ENCODE assay signal across 36 cellular contexts in the genomic region with DNA sequence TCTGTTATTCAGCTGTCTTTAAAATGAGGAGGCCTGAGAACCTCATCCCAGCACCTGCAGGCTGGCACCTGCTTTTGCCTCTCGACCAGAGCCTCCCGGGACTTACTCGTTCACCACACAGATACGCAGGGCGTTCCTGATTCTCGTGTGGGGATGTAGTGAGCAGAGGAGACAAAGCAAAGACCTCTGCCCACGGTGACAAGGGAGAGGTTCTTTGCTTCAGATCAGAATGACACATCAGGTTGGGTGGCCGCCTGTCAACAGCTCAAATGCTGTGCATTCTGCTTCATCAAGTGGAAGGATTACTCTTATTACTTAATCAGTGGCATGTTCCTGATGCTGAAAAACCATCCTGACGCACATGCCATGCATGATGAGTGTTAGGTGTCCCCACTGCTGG. TPM values are rescaled to one million over a fixed set of nuclear protein-coding genes. Genes with fewer than 3 reads are reported as not detected.
DNase-seq lines count a peak whose midpoint lies in the region; ATAC-seq, FAIRE-seq and TF ChIP-seq lines count a peak whose summit lies in the region.
"Had no signal": no experiment of that assay in that cellular context is flagged by ENCODE, and none has a peak within 500 bp of the region (broad histone marks: within the 10 kb centered on the region; RNA-seq: fewer than 3 reads in every experiment).

No MANE protein-coding gene starts in this region.

- TF ChIP-seq CTCF in bronchial epithelial cell (IDR thresholded peaks at IDR 0.05; ENCODE audit: insufficient read depth, low read length, severe bottlenecking) (no peak), heart left ventricle (IDR thresholded peaks at IDR 0.05) (no peak)

- H3K4me3 ChIP-seq in bronchial epithelial cell (ENCODE audit: low read depth, low read length) = no peak overlapping the region
- no peak overlapping the region for H3K4me3 ChIP-seq in heart left ventricle
- H3K4me3 ChIP-seq: adrenal gland, dorsolateral prefrontal cortex, esophagus squamous epithelium, PC-9, smooth muscle cell, thoracic aorta, uterus had no signal

- intact Hi-C loops in heart left ventricle (cut with DNase I) = no loop called here

- peaks cover 0 to 6% (median 0%) of the 10 kb centered on the region in 12 donors for H3K4me1 ChIP-seq in heart left ventricle
- H3K4me1 ChIP-seq: adrenal gland had no signal

- TF ChIP-seq POLR2A in heart left ventricle (IDR thresholded peaks at IDR 0.05) = no peak

- H3K9me3 ChIP-seq in heart left ventricle = no peaks in the 10 kb centered on the region
- H3K9me3 ChIP-seq: adrenal gland, esophagus squamous epithelium, SK-N-SH, thoracic aorta, uterus had no signal

- H3K36me3 Mint-ChIP-seq in activated naive CD4-positive, alpha-beta T cell treated with anti-CD3 and anti-CD28 coated beads, Interleukin-2, amount 50 U/mL, for 72 hours = peaks cover 11 to 15% of the 10 kb centered on the region in 2 donors

- peaks cover 2% of the 10 kb centered on the region for H3K36me3 ChIP-seq in bronchial epithelial cell (ENCODE audit: control insufficient read depth, insufficient read depth, low read length)
- peaks cover 0 to 91% (median 30%) of the 10 kb centered on the region in 9 donors for H3K36me3 ChIP-seq in heart left ventricle
- H3K36me3 ChIP-seq: uterus had no signal

- peak; percentile 13 for FAIRE-seq in bronchial epithelial cell (lab: Jason Lieb, UNC)
- FAIRE-seq: endometrium, GM12891, keratinocyte, TTC549 had no signal

- 91 to 92% (median 92%) methylated on average over 9 of the region's 9 CpGs for WGBS in heart left ventricle, 4 donors

- peak overlapping the region; percentile 45 to 64 for H3K27ac Mint-ChIP-seq in activated naive CD4-positive, alpha-beta T cell treated with anti-CD3 and anti-CD28 coated beads, Interleukin-2, amount 50 U/mL, for 72 hours
- H3K27ac Mint-ChIP-seq: activated CD4-positive, alpha-beta memory T cell treated with anti-CD3 and anti-CD28 coated beads, Interleukin-2, amount 10 ng/mL, durations not matched to agents 7 days and 5 days; activated T-helper 2 cell treated with anti-CD3 and anti-CD28 coated beads, Interferon-gamma antibody, Interleukin-2, Interleukin-4, amounts not matched to agents 10 μg/mL and 5 μg/mL and 100 μg/mL, durations not matched to agents 14 hours and 24 hours and 36 hours; T-helper 1 cell treated with Interleukin-12 subunit alpha and Interleukin-12 subunit beta and Interleukin-4 antibody, amounts not matched to agents 30 μg/mL and 1 μg/mL, for 36 hours had no signal

- no peak for ATAC-seq in activated naive CD4-positive, alpha-beta T cell treated with anti-CD3 and anti-CD28 coated beads, Interleukin-2, amount 50 U/mL, for 72 hours
- ATAC-seq in heart left ventricle = no peak
- ATAC-seq: foreskin keratinocyte; left ventricle myocardium superior; right cardiac atrium; Right ventricle myocardium inferior; stimulated activated naive CD8-positive, alpha-beta T cell treated with anti-CD3 and anti-CD28 coated beads, Interleukin-15, amount 100 ng/mL, for 72 hours had no signal

- DNase-seq in activated naive CD4-positive, alpha-beta T cell treated with anti-CD3 and anti-CD28 coated beads, Interleukin-2, amount 50 U/mL, for 72 hours (ENCODE audit: low spot score in 2 of 2) = no peak
- no peak for DNase-seq in activated naive CD4-positive, alpha-beta T cell treated with anti-CD3 and anti-CD28 coated beads, Interleukin-2, amount 50 U/mL, for 16 hours
- DNase-seq in NCI-H2107 treated with DMSO at 0.1 percent for 48 hours (lab: John Stamatoyannopoulos, UW; ENCODE audit: unreplicated experiment) = peak; percentile 59
- DNase-seq in bronchial epithelial cell (ENCODE audit: low read depth) = no peak
- no peak for DNase-seq in NCI-H1105 treated with DMSO at 0.1 percent for 48 hours (lab: John Stamatoyannopoulos, UW)
- DNase-seq in H4 (ENCODE audit: low spot score) = no peak
- no peak for DNase-seq in cortex of kidney (lab: John Stamatoyannopoulos, UW)
- no peak for DNase-seq in heart left ventricle
- DNase-seq: activated CD4-positive, alpha-beta memory T cell treated with anti-CD3 and anti-CD28 coated beads, Interleukin-2, amount 10 ng/mL, durations not matched to agents 7 days and 5 days; activated CD4-positive, CD25-positive, alpha-beta regulatory T cell treated with anti-CD3 and anti-CD28 coated beads, Interleukin-2, amount 50 U/mL, for 72 hours; adrenal gland; AML-193; DMS153; dorsolateral prefrontal cortex; esophagus squamous epithelium; foreskin keratinocyte; Karpas-422; left ventricle myocardium superior; NCI-H1694 treated with DMSO at 0.1 percent for 48 hours; NCI-H2227 treated with DMSO at 0.1 percent for 48 hours; NCI-H69; PC-9; right cardiac atrium; stimulated activated naive CD8-positive, alpha-beta T cell treated with anti-CD3 and anti-CD28 coated beads, Interleukin-15, amount 100 ng/mL, for 72 hours; uterus had no signal

- no peak overlapping the region for H3K27ac ChIP-seq in heart left ventricle
- H3K27ac ChIP-seq: adrenal gland, esophagus squamous epithelium, foreskin keratinocyte, PC-9, thoracic aorta, uterus had no signal

- H3K27me3 ChIP-seq in bronchial epithelial cell (ENCODE audit: control insufficient read depth, insufficient read depth, low read length) (no peaks in the 10 kb centered on the region), heart left ventricle (no peaks in the 10 kb centered on the region)
- H3K27me3 ChIP-seq: adrenal gland, dorsolateral prefrontal cortex, esophagus squamous epithelium, foreskin keratinocyte, uterus had no signal

- H3K9me3 Mint-ChIP-seq in activated naive CD4-positive, alpha-beta T cell treated with anti-CD3 and anti-CD28 coated beads, Interleukin-2, amount 50 U/mL, for 72 hours = no peaks in the 10 kb centered on the region
- H3K9me3 Mint-ChIP-seq: activated CD4-positive, alpha-beta memory T cell treated with anti-CD3 and anti-CD28 coated beads, Interleukin-2, amount 10 ng/mL, durations not matched to agents 7 days and 5 days; activated T-helper 2 cell treated with anti-CD3 and anti-CD28 coated beads, Interferon-gamma antibody, Interleukin-2, Interleukin-4, amounts not matched to agents 10 μg/mL and 5 μg/mL and 100 μg/mL, durations not matched to agents 14 hours and 24 hours and 36 hours; stimulated activated naive CD8-positive, alpha-beta T cell treated with anti-CD3 and anti-CD28 coated beads, Interleukin-15, amount 100 ng/mL, for 72 hours; T-helper 1 cell treated with Interleukin-12 subunit alpha and Interleukin-12 subunit beta and Interleukin-4 antibody, amounts not matched to agents 30 μg/mL and 1 μg/mL, for 36 hours had no signal

RNA-seq across cellular contexts. Expression of a gene that starts 24.4 kb away (rescaled TPM):
- total RNA-seq in activated naive CD4-positive, alpha-beta T cell treated with anti-CD3 and anti-CD28 coated beads, Interleukin-2, amount 50 U/mL, for 72 hours = 1 to 10 TPM; 1.4 to 3.2 TPM
- total RNA-seq in bronchial epithelial cell (0.53 and 9.7 TPM in 2 replicates), heart left ventricle (under 1 TPM in 3 of 9 donors, not detected in 6; 0.22 to 0.48 (median 0.37) TPM)
- total RNA-seq in H4 (2014; rRNA removed; shearing (Covaris generic)) = 0.02 and 0.27 TPM in 2 replicates
- polyA plus RNA-seq in heart left ventricle = under 1 TPM in 1 of 2 donors, not detected in 1; 0.08 TPM
- total RNA-seq: A673, left ventricle myocardium superior, Right ventricle myocardium inferior had no signal
